Comparison of ENCODE assay signal across 28 cellular contexts in genomic region chr9:134278974-134279640, GRCh38.
"Had no signal": no experiment of that assay in that cellular context is flagged by ENCODE, and none has a peak within 500 bp of the region (broad histone marks: within the 10 kb centered on the region; RNA-seq: fewer than 3 reads in every experiment).

No MANE protein-coding gene starts in this region.

- H3K9me3 ChIP-seq: colonic mucosa, gastrocnemius medialis, mucosa of descending colon, prostate gland, right atrium auricular region, sigmoid colon, stomach, thyroid gland had no signal

- H3K4me1 Mint-ChIP-seq: endodermal cell; stimulated activated effector memory CD8-positive, alpha-beta T cell treated with anti-CD3 and anti-CD28 coated beads, Interleukin-12 subunit alpha, Interleukin-12 subunit beta, amount 100 ng/mL, for 72 hours had no signal

- ATAC-seq: esophagus mucosa; gastrocnemius medialis; left lobe of liver; mucosa of descending colon; natural killer cell treated with Interleukin-12 subunit alpha and Interleukin-12 subunit beta and Interleukin-15 and Interleukin-18, amount 100 ng/mL, for 72 hours; stimulated activated effector memory CD8-positive, alpha-beta T cell treated with anti-CD3 and anti-CD28 coated beads, Interleukin-12 subunit alpha, Interleukin-12 subunit beta, amount 100 ng/mL, for 72 hours had no signal

- H3K27ac Mint-ChIP-seq: dendritic cell treated with granulocyte-macrophage colony-stimulating factor and Interleukin-4, amounts not matched to agents 40 ng/mL and 50 ng/mL, for 4 days; endodermal cell; mesothelial cell of epicardium; naive B cell; natural killer cell treated with Interleukin-12 subunit alpha and Interleukin-12 subunit beta and Interleukin-15 and Interleukin-18, amount 100 ng/mL, for 72 hours; neural progenitor cell; stimulated activated effector memory CD8-positive, alpha-beta T cell treated with anti-CD3 and anti-CD28 coated beads, Interleukin-12 subunit alpha, Interleukin-12 subunit beta, amount 100 ng/mL, for 72 hours; type B pancreatic cell had no signal

- H2AFZ ChIP-seq: neural progenitor cell had no signal

- H3K4me2 ChIP-seq: neural progenitor cell had no signal

- H3K4me3 Mint-ChIP-seq: dendritic cell treated with granulocyte-macrophage colony-stimulating factor and Interleukin-4, amounts not matched to agents 40 ng/mL and 50 ng/mL, for 4 days; endodermal cell; mesothelial cell of epicardium; naive B cell; natural killer cell treated with Interleukin-12 subunit alpha and Interleukin-12 subunit beta and Interleukin-15 and Interleukin-18, amount 100 ng/mL, for 72 hours; neural progenitor cell; stimulated activated effector memory CD8-positive, alpha-beta T cell treated with anti-CD3 and anti-CD28 coated beads, Interleukin-12 subunit alpha, Interleukin-12 subunit beta, amount 100 ng/mL, for 72 hours; type B pancreatic cell had no signal

- H3K4me1 ChIP-seq: colonic mucosa had no signal

- H3K4me3 ChIP-seq: colonic mucosa, gastrocnemius medialis, mucosa of descending colon, neural progenitor cell, prostate gland, right atrium auricular region, sigmoid colon, stomach, thyroid gland had no signal

- H3K27me3 ChIP-seq: colonic mucosa, gastrocnemius medialis, neural progenitor cell, right atrium auricular region, sigmoid colon, thyroid gland had no signal

- H3K27ac ChIP-seq: colonic mucosa, epithelial cell of prostate, gastrocnemius medialis, neural progenitor cell, prostate gland, right atrium auricular region, sigmoid colon, stomach, thyroid gland had no signal

- H3K36me3 ChIP-seq: colonic mucosa, gastrocnemius medialis, neural progenitor cell, prostate gland, right atrium auricular region, sigmoid colon, stomach, thyroid gland had no signal

- FAIRE-seq: kidney had no signal

- H3K36me3 Mint-ChIP-seq: mesothelial cell of epicardium; naive B cell; natural killer cell treated with Interleukin-12 subunit alpha and Interleukin-12 subunit beta and Interleukin-15 and Interleukin-18, amount 100 ng/mL, for 72 hours; neural progenitor cell; stimulated activated effector memory CD8-positive, alpha-beta T cell treated with anti-CD3 and anti-CD28 coated beads, Interleukin-12 subunit alpha, Interleukin-12 subunit beta, amount 100 ng/mL, for 72 hours; type B pancreatic cell had no signal

- H3K9me3 Mint-ChIP-seq: dendritic cell treated with granulocyte-macrophage colony-stimulating factor and Interleukin-4, amounts not matched to agents 40 ng/mL and 50 ng/mL, for 4 days; endodermal cell; mesothelial cell of epicardium; naive B cell; natural killer cell treated with Interleukin-12 subunit alpha and Interleukin-12 subunit beta and Interleukin-15 and Interleukin-18, amount 100 ng/mL, for 72 hours; neural progenitor cell; stimulated activated effector memory CD8-positive, alpha-beta T cell treated with anti-CD3 and anti-CD28 coated beads, Interleukin-12 subunit alpha, Interleukin-12 subunit beta, amount 100 ng/mL, for 72 hours; type B pancreatic cell had no signal

- H3K9ac ChIP-seq: neural progenitor cell had no signal

- DNase-seq: colonic mucosa; effector CD8-positive, alpha-beta T cell; endodermal cell; foreskin fibroblast; gastrocnemius medialis; head of caudate nucleus; kidney; mesenchymal stem cell; mucosa of descending colon; naive B cell; nucleus accumbens; sigmoid colon; stimulated activated CD4-positive, alpha-beta T cell treated with anti-CD3 and anti-CD28 coated beads, Interleukin-2, amount 100 ng/mL, for 24 hours; stimulated activated CD4-positive, alpha-beta T cell treated with anti-CD3 and anti-CD28 coated beads, Interleukin-4, amount 100 ng/mL, for 24 hours; stimulated activated naive CD4-positive, alpha-beta T cell treated with Interleukin-2 at 50 U/mL for 16 hours; stomach; thyroid gland had no signal
